8 cellular contexts compared by ENCODE assay signal in the genomic region with DNA sequence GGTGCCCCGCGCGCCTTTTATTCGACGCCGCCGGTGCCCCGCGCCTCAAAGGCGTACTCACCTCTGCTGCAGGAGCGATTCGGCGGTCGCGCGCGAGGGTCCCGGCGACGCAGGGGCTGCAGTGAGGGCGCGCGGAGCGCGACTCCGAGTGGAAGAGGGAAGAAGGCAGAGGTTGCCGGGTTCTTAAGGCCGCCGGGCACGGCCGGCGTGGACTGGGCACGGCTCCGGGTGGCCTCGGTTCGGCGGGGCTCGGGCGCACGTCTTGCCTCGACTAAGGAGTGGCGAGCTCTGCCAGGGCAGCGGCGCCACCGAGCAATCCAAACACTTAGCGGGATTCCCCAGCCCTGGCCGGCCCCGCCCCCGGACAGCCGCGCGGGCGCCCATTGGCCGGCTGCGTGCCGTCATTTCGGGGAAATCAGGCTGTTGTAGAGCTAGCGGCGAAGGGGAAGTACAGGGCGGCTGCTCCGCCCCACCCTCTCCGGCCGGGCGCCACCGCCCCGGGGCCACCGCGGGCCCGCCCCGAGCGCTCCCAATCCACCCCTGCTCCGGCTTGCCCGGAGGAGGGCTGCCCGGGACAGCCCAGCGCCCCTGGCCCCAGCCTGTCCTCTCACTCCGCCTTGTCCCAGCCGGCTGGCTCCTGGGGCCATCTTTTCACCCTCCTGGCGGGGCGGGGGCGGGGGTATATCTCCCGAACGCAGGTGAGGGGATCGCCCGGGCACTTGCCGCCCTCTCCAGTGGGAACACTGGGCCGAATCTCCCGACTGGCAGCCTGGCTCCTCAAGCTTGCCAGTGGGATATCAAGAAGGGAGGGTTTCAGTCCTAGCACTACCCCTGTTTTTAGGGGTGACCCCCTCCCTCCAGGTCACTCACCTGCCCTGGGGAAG. TPM values are rescaled to one million over a fixed set of nuclear protein-coding genes. Genes with fewer than 3 reads are reported as not detected.
A peak's percentile ranks its signal among the peaks of the same experiment; 100 is the strongest.
DNase-seq lines count a peak whose midpoint lies in the region; ATAC-seq and TF ChIP-seq lines count a peak whose summit lies in the region.

Gene IRF1, minus strand, starts transcription at position 290 of the 884 bp plus-strand sequence. CDS start 1,295 bp downstream, outside the sequence.

- peak within 1 kb of the TSS; percentile 70 for H4K5ac ChIP-seq in IMR-90 (ENCODE audit: low read depth, low read length)

- in situ Hi-C loops in IMR-90 (cut with MboI; ENCODE audit: low sequenced_read_pairs), result loop anchor here (25.0 kb wide), 1 partner anchor 403 kb away; no protein-coding TSS in a partner anchor

- H3K27ac ChIP-seq in IMR-90 (ENCODE audit: insufficient read depth, low read length), result peak within 1 kb of the TSS; percentile 85

- no TSS peak for BruUV-seq in IMR-90 (replicated peaks; lab: Mats Ljungman, UMichigan)

- peak within 1 kb of the TSS; percentile 88 for H2BK5ac ChIP-seq in IMR-90 (ENCODE audit: low read depth, low read length, poor library complexity, severe bottlenecking)

- ATAC-seq in GM21528 (IDR thresholded peaks at IDR 0.05; ENCODE audit: low FRiP score, unreplicated experiment) (peak; percentile 77), IMR-90 (ENCODE audit: low read depth) (peak; percentile 89), mucosa of descending colon (peak; percentile 86)

- H4K8ac ChIP-seq in IMR-90 (ENCODE audit: low read depth in 2 of 2, low read length in 2 of 2), result peak within 1 kb of the TSS; percentile 85 to 93

- peak; percentile 84 for DNase-seq in DMS153 (lab: John Stamatoyannopoulos, UW)
- DNase-seq in IMR-90, result peak; percentile 94
- peak; percentile 97 for DNase-seq in OCI-M1 (lab: John Stamatoyannopoulos, UW)
- DNase-seq in activated T-cell treated with anti-CD3 and anti-CD28 coated beads for 24 hours (ENCODE audit: low read depth), result peak; percentile 99
- DNase-seq in epithelial cell of esophagus (ENCODE audit: low read depth), result peak; percentile 96
- peak; percentile 96 to 98 (median 98) for DNase-seq in mucosa of descending colon
- peak; percentile 96 to 98 for DNase-seq in stimulated activated CD8-positive, alpha-beta memory T cell treated with anti-CD3 and anti-CD28 coated beads, Interleukin-4, amount 100 ng/mL, for 4 hours (ENCODE audit: low read depth in 2 of 2, low spot score in 1 of 2)

- peak within 1 kb of the TSS; percentile 95 for H2AK5ac ChIP-seq in IMR-90 (ENCODE audit: low read depth, low read length)

- no peak for TF ChIP-seq RAD21 in IMR-90 (IDR thresholded peaks at IDR 0.05; ENCODE audit: low read length)

- H3K36me3 ChIP-seq in IMR-90 (ENCODE audit: control insufficient read depth, insufficient read depth, low read length) (peaks cover 30% of the 10 kb centered on the region), mucosa of descending colon (ENCODE audit: low read depth) (no peaks in the 10 kb centered on the region)

- H3K9me3 ChIP-seq in IMR-90 (ENCODE audit: control insufficient read depth, insufficient read depth, low read length), result no peaks in the 10 kb centered on the region
- no peaks in the 10 kb centered on the region for H3K9me3 ChIP-seq in mucosa of descending colon

- TF ChIP-seq POLR2A in IMR-90 (IDR thresholded peaks at IDR 0.05; ENCODE audit: low read depth, low read length), result peak; percentile 99

- H3K14ac ChIP-seq in IMR-90 (replicated peaks; ENCODE audit: low read depth, low read length), result peak within 1 kb of the TSS; percentile 94

- peak within 1 kb of the TSS; percentile 75 for H3K9ac ChIP-seq in IMR-90 (ENCODE audit: low read depth, low read length)

- WGBS in IMR-90 (ENCODE audit: extremely low coverage in 2 of 2, insufficient read length in 1 of 2), 2 experiments, result 0% methylated on average over 40 of the region's 87 CpGs; no CpG with 5 or more reads in 1 of the 2 experiments

- peak within 1 kb of the TSS; percentile 95; the same call in 1 of the 2 replicates for H3K23ac ChIP-seq in IMR-90 (ENCODE audit: low read depth, low read length)

- no peaks in the 10 kb centered on the region for H3K27me3 ChIP-seq in IMR-90 (ENCODE audit: control insufficient read depth, insufficient read depth, low read length)

- intact Hi-C loops in IMR-90 (cut with micrococcal nuclease) (loop anchor here (1.0 to 10.0 kb wide), 2 partner anchors 71 to 426 kb away; partner anchors contain the start of gene IL3), mucosa of descending colon (cut with DNase I, micrococcal nuclease) (loop anchor here in 1 of 2 donors (10.0 kb wide), 1 partner anchor 66 kb away; no protein-coding TSS in a partner anchor)

- H2BK15ac ChIP-seq in IMR-90 (ENCODE audit: low read depth, low read length), result peak within 1 kb of the TSS; percentile 88; the same call in 1 of the 3 replicates

- peak within 1 kb of the TSS; percentile 98 for H3K4ac ChIP-seq in IMR-90 (ENCODE audit: low read depth, low read length)

- peak within 1 kb of the TSS; percentile 92 for H2AFZ ChIP-seq in IMR-90 (replicated peaks; ENCODE audit: low read length, poor library complexity)

- peak within 1 kb of the TSS; percentile 95 for H4K91ac ChIP-seq in IMR-90 (ENCODE audit: insufficient read depth, low read depth, low read length)

- CTCF ChIA-PET in IMR-90 (lab: Yijun Ruan, JAX), result interaction anchor here (0.6 to 2.0 kb wide), 9 partner anchors 10 to 310 kb away, joined by 3 to 9 read pairs (median 4); no protein-coding TSS in a partner anchor

- peak within 1 kb of the TSS; percentile 82 for H3K4me2 ChIP-seq in IMR-90 (ENCODE audit: low read depth, low read length)

- peak within 1 kb of the TSS; percentile 94 for H2BK120ac ChIP-seq in IMR-90 (ENCODE audit: low read depth, low read length)

- peak within 1 kb of the TSS; percentile 71; the same call in 1 of the 2 replicates for H3K56ac ChIP-seq in IMR-90 (ENCODE audit: extremely low read depth, insufficient read depth, low read length)

- peak within 1 kb of the TSS; percentile 68 for H3K18ac ChIP-seq in IMR-90 (ENCODE audit: low read depth, low read length)

- H2AK9ac ChIP-seq in IMR-90 (replicated peaks; ENCODE audit: low read depth, low read length, poor library complexity), result peak within 1 kb of the TSS; percentile 96

- dilution Hi-C loops in IMR-90 (cut with HindIII; ENCODE audit: low sequenced_read_pairs, unreplicated experiment), result no loop called here

- peaks cover 38% of the 10 kb centered on the region for H3K9me1 ChIP-seq in IMR-90 (ENCODE audit: insufficient read depth, low read length)

- peaks cover 28% of the 10 kb centered on the region for H3K4me1 ChIP-seq in IMR-90 (ENCODE audit: control insufficient read depth, insufficient read depth, low read length)
- H3K4me1 ChIP-seq in mucosa of descending colon (ENCODE audit: low read depth), result peaks cover 51% of the 10 kb centered on the region

- POLR2A ChIA-PET in IMR-90 (lab: Charles Lee; ENCODE audit: unreplicated experiment), result interaction anchor here (0.5 to 1.5 kb wide), 8 partner anchors 11 to 104 kb away, joined by 3 to 5 read pairs (median 3); no protein-coding TSS in a partner anchor

- H3K4me3 ChIP-seq in IMR-90 (ENCODE audit: insufficient read depth, low read depth, low read length) (peak within 1 kb of the TSS; percentile 91), epithelial cell of esophagus (ENCODE audit: low read length) (peak within 1 kb of the TSS; percentile 69), mucosa of descending colon (peak within 1 kb of the TSS; percentile 85)

- peak within 1 kb of the TSS; percentile 86 for H2BK20ac ChIP-seq in IMR-90 (ENCODE audit: low read depth, low read length)

- no peak for TF ChIP-seq CTCF in IMR-90 (conservative IDR thresholded peaks at IDR 0.05; ENCODE audit: low read depth, low read length)
- TF ChIP-seq CTCF in epithelial cell of esophagus (IDR thresholded peaks at IDR 0.05; ENCODE audit: insufficient read depth, low read depth, low read length, missing control alignments), result no peak
- no peak for TF ChIP-seq CTCF in mucosa of descending colon (IDR thresholded peaks at IDR 0.05)

- H4K20me1 ChIP-seq in IMR-90 (ENCODE audit: insufficient read depth, low read length), result peaks cover 40% of the 10 kb centered on the region

- peaks cover 34 to 55% of the 10 kb centered on the region in 2 experiments for H3K79me1 ChIP-seq in IMR-90 (ENCODE audit: low read depth in 1 of 2, low read length in 2 of 2)

TF ChIP-seq in IMR-90, 13 proteins besides CTCF, POLR2A, EP300 and RAD21:
- TF ChIP-seq RFX5 (IDR thresholded peaks at IDR 0.05; ENCODE audit: low read depth, low read length) (no peak), MAZ (IDR thresholded peaks at IDR 0.05; ENCODE audit: borderline replicate concordance, low read depth, low read length) (peak; percentile 83; the same call in 1 of the 2 replicates), CHD1 (IDR thresholded peaks at IDR 0.05; ENCODE audit: low read depth, low read length) (0 out of 2 replicates have a peak, but pooled peaks have one; percentile 90)

RNA-seq across cellular contexts. Expression of gene IRF1, which starts in this region (rescaled TPM):
- total RNA-seq in IMR-90 (2012; rRNA removed) (6.9 and 11.1 TPM in 2 replicates), mucosa of descending colon (100 to 1,000 TPM in 2 of 3 donors, 10 to 100 TPM in 1; 89.4 to 172 (median 143) TPM)
- polyA plus RNA-seq in IMR-90 (2012; rRNA removed), result 16.5 and 18.9 TPM in 2 replicates
- 13.2 and 15.9 TPM in 2 replicates for polyA plus RNA-seq in IMR-90 (2012; cell fraction: cytosol; rRNA removed)
- polyA plus RNA-seq in IMR-90 (2012; cell fraction: nucleus; rRNA removed; ENCODE audit: low replicate concordance), result 25.7 and 30.6 TPM in 2 replicates

Comparison
In these comparisons a context has a peak if more than half of its experiments do, and no peak if none do; other contexts are left out.
1. Peak in every context shown above with its lines: DNase-seq, ATAC-seq, H3K4me3 ChIP-seq and H3K27ac ChIP-seq.